ENCODE assay signal across 21 cellular contexts in the genomic region with DNA sequence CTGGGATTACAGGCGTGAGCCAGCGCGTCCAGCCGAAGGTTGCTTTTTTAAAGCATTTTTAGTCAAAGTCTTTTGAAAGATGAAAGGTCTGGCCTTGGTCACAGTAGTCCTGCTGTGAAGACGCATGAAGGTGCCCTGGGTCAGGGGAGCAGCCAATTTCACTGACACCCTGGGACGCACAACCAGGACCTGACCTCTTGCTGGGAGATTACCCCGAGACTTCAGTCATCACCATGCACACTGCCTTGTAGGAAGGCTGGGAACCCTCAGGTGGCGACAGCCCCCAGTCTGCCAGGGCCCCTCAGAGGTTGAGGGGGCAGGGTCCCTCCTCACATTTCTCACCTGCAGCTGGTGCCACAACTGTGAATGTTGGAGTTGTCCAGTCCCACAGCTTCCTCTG. TPM values are rescaled to one million over a fixed set of nuclear protein-coding genes. Genes with fewer than 3 reads are reported as not detected.
DNase-seq lines count a peak whose midpoint lies in the region; ATAC-seq and TF ChIP-seq lines count a peak whose summit lies in the region.
"Had no signal": no experiment of that assay in that cellular context is flagged by ENCODE, and none has a peak within 500 bp of the region (broad histone marks: within the 10 kb centered on the region; RNA-seq: fewer than 3 reads in every experiment).

No MANE protein-coding gene starts in this region.

- H3K36me3 ChIP-seq in NT2/D1 (ENCODE audit: insufficient read depth, insufficient read length, low read length) = peaks cover 86% of the 10 kb centered on the region
- H3K36me3 ChIP-seq in skeletal muscle tissue (ENCODE audit: control insufficient read depth in 3 of 3, insufficient read depth in 3 of 3, low read length in 3 of 3) = peaks cover 19 to 38% (median 26%) of the 10 kb centered on the region in 3 donors

- H3K9me3 ChIP-seq in NT2/D1 (ENCODE audit: insufficient read depth, low read length) (peaks cover 25% of the 10 kb centered on the region; the same call in 1 of the 2 replicates), right cardiac atrium (ENCODE audit: control insufficient read depth, low read length) (no peaks in the 10 kb centered on the region), skeletal muscle tissue (ENCODE audit: control insufficient read depth in 3 of 3, low read length in 3 of 3) (no peaks in the 10 kb centered on the region)

- H3K27ac ChIP-seq in right cardiac atrium (ENCODE audit: low read length) = peak overlapping the region; percentile 33
- H3K27ac ChIP-seq in skeletal muscle tissue (ENCODE audit: low read depth, low read length) = no peak overlapping the region
- H3K27ac ChIP-seq: pancreas, VCaP had no signal

- peaks cover 6% of the 10 kb centered on the region for H3K4me1 ChIP-seq in NT2/D1 (ENCODE audit: insufficient read depth, insufficient read length)
- peaks cover 12% of the 10 kb centered on the region for H3K4me1 ChIP-seq in right cardiac atrium (ENCODE audit: control insufficient read depth, insufficient read depth, low read length)
- peaks cover 14 to 24% (median 23%) of the 10 kb centered on the region in 3 donors for H3K4me1 ChIP-seq in skeletal muscle tissue (ENCODE audit: control insufficient read depth in 3 of 3, insufficient read depth in 3 of 3, low read length in 3 of 3)

- ATAC-seq in right cardiac atrium = peak; percentile 30 to 34
- ATAC-seq: activated T-cell treated with anti-CD3 and anti-CD28 coated beads, Interleukin-2, amount 50 U/mL, for 4 hours; naive thymus-derived CD8-positive, alpha-beta T cell; stimulated activated memory B cell treated with anti-CD40 and anti-IgM and Interleukin-4, amounts not matched to agents 10 μg/mL and 1 μg/mL and 100 μg/mL, for 72 hours had no signal

- H3K9me3 Mint-ChIP-seq in chondrocyte (ENCODE audit: low read depth) = no peaks in the 10 kb centered on the region
- H3K9me3 Mint-ChIP-seq: activated naive CD4-positive, alpha-beta T cell treated with anti-CD3 and anti-CD28 coated beads for 36 hours; activated T-cell treated with anti-CD3 and anti-CD28 coated beads, Interleukin-2, amount 50 U/mL, for 4 hours; memory B cell; naive thymus-derived CD8-positive, alpha-beta T cell had no signal

- H3K27me3 Mint-ChIP-seq in chondrocyte (ENCODE audit: low read depth) = no peaks in the 10 kb centered on the region
- H3K27me3 Mint-ChIP-seq: memory B cell; naive thymus-derived CD8-positive, alpha-beta T cell; stimulated activated memory B cell treated with anti-CD40 and anti-IgM and Interleukin-4, amounts not matched to agents 10 μg/mL and 1 μg/mL and 100 μg/mL, for 72 hours had no signal

- no peak overlapping the region for H3K4me3 Mint-ChIP-seq in chondrocyte (ENCODE audit: unreplicated experiment)
- H3K4me3 Mint-ChIP-seq: activated naive CD4-positive, alpha-beta T cell treated with anti-CD3 and anti-CD28 coated beads for 36 hours; activated T-cell treated with anti-CD3 and anti-CD28 coated beads, Interleukin-2, amount 50 U/mL, for 4 hours; memory B cell; stimulated activated memory B cell treated with anti-CD40 and anti-IgM and Interleukin-4, amounts not matched to agents 10 μg/mL and 1 μg/mL and 100 μg/mL, for 72 hours had no signal

- intact Hi-C loops in right cardiac atrium (cut with DNase I) = no loop called here

- no peak overlapping the region for H3K4me3 ChIP-seq in NT2/D1 (ENCODE audit: insufficient read length, low read depth)
- no peak overlapping the region for H3K4me3 ChIP-seq in right cardiac atrium (ENCODE audit: low read length)
- peak overlapping the region in 1 of 3 donors; percentile 29 for H3K4me3 ChIP-seq in skeletal muscle tissue (ENCODE audit: low read length in 3 of 3)
- H3K4me3 ChIP-seq: pancreas had no signal

- H3K4me1 Mint-ChIP-seq in chondrocyte (ENCODE audit: low read depth) = peaks cover 50% of the 10 kb centered on the region

- DNase-seq in NT2/D1 (ENCODE audit: low read depth, low spot score) (no peak), chondrocyte (ENCODE audit: low spot score) (peak; percentile 50), right cardiac atrium (no peak), GM20000 (ENCODE audit: low spot score) (no peak), NCI-H146 treated with DMSO at 0.1 percent for 48 hours (lab: John Stamatoyannopoulos, UW; ENCODE audit: unreplicated experiment) (no peak), NCI-H2171 (lab: John Stamatoyannopoulos, UW) (no peak), NCI-H1417 (lab: John Stamatoyannopoulos, UW) (no peak)
- DNase-seq: activated naive CD4-positive, alpha-beta T cell treated with anti-CD3 and anti-CD28 coated beads for 36 hours; activated T-cell treated with anti-CD3 and anti-CD28 coated beads, Interleukin-2, amount 50 U/mL, for 4 hours; DMS53; kidney; naive thymus-derived CD8-positive, alpha-beta T cell; NCI-H1694; OCI-M1; stimulated activated CD4-positive, alpha-beta T cell treated with anti-CD3 and anti-CD28 coated beads, Interleukin-1b, Interleukin-23, amount 100 ng/mL, for 48 hours; trophoblast cell had no signal

- no peak for TF ChIP-seq CTCF in chondrocyte (IDR thresholded peaks at IDR 0.05)
- TF ChIP-seq CTCF in GM20000 (IDR thresholded peaks at IDR 0.05; ENCODE audit: extremely low read depth, missing control alignments) = no peak

- 82% methylated on average over 8 of the region's 8 CpGs for WGBS in right cardiac atrium

- peak overlapping the region; percentile 17 for H3K27ac Mint-ChIP-seq in chondrocyte (ENCODE audit: unreplicated experiment)
- H3K27ac Mint-ChIP-seq: activated naive CD4-positive, alpha-beta T cell treated with anti-CD3 and anti-CD28 coated beads for 36 hours; stimulated activated memory B cell treated with anti-CD40 and anti-IgM and Interleukin-4, amounts not matched to agents 10 μg/mL and 1 μg/mL and 100 μg/mL, for 72 hours had no signal

- H3K9ac ChIP-seq in NT2/D1 (ENCODE audit: insufficient read length, low read depth) (peak overlapping the region; percentile 39), skeletal muscle tissue (ENCODE audit: low read depth in 1 of 3, low read length in 3 of 3) (peak overlapping the region in 2 of 3 donors; percentile 5 to 57)

- H3K36me3 Mint-ChIP-seq in chondrocyte (ENCODE audit: low read depth) = peaks cover 25% of the 10 kb centered on the region

- no peaks in the 10 kb centered on the region for H3K27me3 ChIP-seq in NT2/D1 (ENCODE audit: insufficient read depth, insufficient read length)
- no peaks in the 10 kb centered on the region for H3K27me3 ChIP-seq in right cardiac atrium (ENCODE audit: control insufficient read depth, insufficient read depth)
- H3K27me3 ChIP-seq in skeletal muscle tissue (ENCODE audit: control insufficient read depth in 3 of 3, insufficient read depth in 3 of 3, low read length in 3 of 3) = no peaks in the 10 kb centered on the region
- H3K27me3 ChIP-seq: pancreas had no signal

RNA-seq across cellular contexts. Expression of gene CPLX1, which starts 53.2 kb away (rescaled TPM):
- total RNA-seq in chondrocyte = not detected in 3 replicates
- 1 to 10 TPM; 2.1 to 9.3 (median 4.5) TPM for total RNA-seq in right cardiac atrium
- 7.2 TPM for polyA plus RNA-seq in right cardiac atrium
- total RNA-seq in skeletal muscle tissue = not detected
- polyA plus RNA-seq: naive thymus-derived CD8-positive, alpha-beta T cell had no signal
